Comparison of ENCODE assay signal across 8 cellular contexts in the genomic region with DNA sequence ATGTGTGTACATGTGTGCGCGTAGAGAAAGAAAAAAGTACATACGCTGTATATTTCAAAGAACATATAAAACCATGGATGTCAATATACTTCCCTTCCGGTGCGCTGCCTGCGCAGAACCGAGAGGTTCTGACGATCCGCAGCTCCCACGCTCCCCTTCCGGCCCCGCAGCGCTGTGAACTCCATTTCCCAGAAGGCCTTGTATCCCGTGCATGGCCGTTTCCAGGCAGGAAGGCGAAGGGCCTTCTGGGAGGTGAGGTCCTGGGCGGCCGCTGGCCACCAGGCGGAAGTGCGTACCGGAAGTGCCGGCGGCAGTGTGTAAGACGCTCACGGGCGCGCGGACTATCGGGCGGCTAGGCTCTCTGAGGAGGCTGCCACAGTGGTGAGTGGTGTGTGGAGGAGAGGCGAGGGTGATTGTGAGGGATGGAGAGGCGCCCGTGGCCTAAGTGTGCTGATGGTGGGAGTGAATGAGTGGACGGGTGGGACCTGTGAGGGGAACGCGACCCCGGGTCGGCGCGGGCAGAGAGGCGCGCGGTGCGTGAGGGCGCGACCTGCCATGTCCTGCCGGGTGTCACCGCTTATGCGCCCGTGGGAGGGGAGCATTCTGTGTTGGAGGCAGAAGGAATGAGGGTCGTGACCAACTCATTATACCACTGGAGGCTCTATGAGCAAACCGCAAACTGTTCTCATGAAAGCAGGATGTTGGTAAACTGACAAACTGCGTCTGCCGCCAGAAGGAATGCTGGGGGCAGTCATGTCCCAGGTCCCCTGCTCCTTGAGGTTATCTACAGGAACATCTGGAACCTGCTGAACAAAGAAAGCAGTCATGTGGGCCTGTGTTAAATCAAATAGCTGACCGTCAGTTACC. TPM values are rescaled to one million over a fixed set of nuclear protein-coding genes. Genes with fewer than 3 reads are reported as not detected.
DNase-seq lines count a peak whose midpoint lies in the region; ATAC-seq, FAIRE-seq and TF ChIP-seq lines count a peak whose summit lies in the region.

ERVK3-1 (plus strand) TSS at position 313 of the 867 bp plus-strand sequence. CDS start 6,792 bp downstream, outside the sequence.

- H3K4me3 Mint-ChIP-seq in T-cell: peak within 1 kb of the TSS; percentile 96 to 99 (median 98)

- CTCF ChIA-PET in T-cell (lab: Charles Lee): interaction anchor here in 1 of 2 donors (1.0 kb wide), 1 partner anchor 22 kb away, joined by 3 read pairs; the partner anchor contains the start of gene ZSCAN22

- POLR2A ChIA-PET in T-cell (lab: Charles Lee): interaction anchor here in 1 of 2 donors (0.7 to 1.0 kb wide), 2 partner anchors 21 to 103 kb away, joined by 3 read pairs; partner anchors contain the start of genes ZNF584 and ZSCAN22

- peak within 1 kb of the TSS; percentile 50 to 94 (median 82) for H3K4me3 ChIP-seq in heart left ventricle
- peak within 1 kb of the TSS; percentile 91 for H3K4me3 ChIP-seq in upper lobe of right lung

- TF ChIP-seq CTCF in heart left ventricle (IDR thresholded peaks at IDR 0.05) (peak in 6 of 12 donors; percentile 10 to 38 (median 16)), upper lobe of right lung (IDR thresholded peaks at IDR 0.05) (no peak)

- H3K27ac ChIP-seq in adipose tissue (ENCODE audit: low read depth, low read length) (peak within 1 kb of the TSS; percentile 30), heart left ventricle (peak within 1 kb of the TSS; percentile 76 to 94 (median 88)), upper lobe of right lung (peak within 1 kb of the TSS; percentile 95)

- peaks cover 0 to 57% (median 44%) of the 10 kb centered on the region in 9 donors for H3K36me3 ChIP-seq in heart left ventricle
- H3K36me3 ChIP-seq in upper lobe of right lung: peaks cover 36% of the 10 kb centered on the region

- intact Hi-C loops in heart left ventricle (cut with DNase I) (loop anchor here in 7 of 10 donors (2.0 to 5.0 kb wide), 4 partner anchors 26 to 123 kb away; partner anchors contain the start of genes ZNF274 (in 4 of the 7), ZNF544 (in 4 of the 7) and ZNF8 (in 2 of the 7)), posterior vena cava (cut with DNase I) (no loop called here), upper lobe of right lung (cut with DNase I) (no loop called here)

- FAIRE-seq in GM12891 (lab: Jason Lieb, UNC): peak; percentile 99

- peaks cover 61% of the 10 kb centered on the region for H3K36me3 Mint-ChIP-seq in T-cell

- DNase-seq in GM12891 (ENCODE audit: insufficient read length, low spot score) (peak; percentile 95), NCI-H1436 treated with DMSO at 0.1 percent for 48 hours (lab: John Stamatoyannopoulos, UW) (peak; percentile 76), T-cell (peak; percentile 79 to 98 (median 94)), heart left ventricle (peak; percentile 96 to 98 (median 98)), posterior vena cava (ENCODE audit: low spot score) (peak; percentile 99), upper lobe of right lung (peak; percentile 98)

- peaks cover 52 to 55% (median 52%) of the 10 kb centered on the region in 3 donors for H3K4me1 Mint-ChIP-seq in T-cell

- peak; percentile 98 for TF ChIP-seq POLR2A in GM12891 (IDR thresholded peaks at IDR 0.05; ENCODE audit: low read depth, low read length)
- TF ChIP-seq POLR2A in heart left ventricle (IDR thresholded peaks at IDR 0.05): peak; percentile 7 to 87

- no peaks in the 10 kb centered on the region for H3K9me3 Mint-ChIP-seq in T-cell

- no peaks in the 10 kb centered on the region for H3K27me3 Mint-ChIP-seq in T-cell

- H3K27ac Mint-ChIP-seq in T-cell: peak within 1 kb of the TSS; percentile 95 to 97

- ATAC-seq in HG02840 (IDR thresholded peaks at IDR 0.05; ENCODE audit: low FRiP score, unreplicated experiment) (peak; percentile 97), T-cell (replicated peaks in 1 of 4) (peak; percentile 97 to 99 (median 98)), heart left ventricle (peak; percentile 99 to 100 (median 100)), upper lobe of right lung (peak; percentile 100)

- H3K4me1 ChIP-seq in heart left ventricle: peaks cover 0 to 23% (median 13%) of the 10 kb centered on the region in 12 donors
- peaks cover 20% of the 10 kb centered on the region for H3K4me1 ChIP-seq in upper lobe of right lung

- 0 to 1% (median 1%) methylated on average over 55 of the region's 55 CpGs for WGBS in adipose tissue, 3 donors
- WGBS in heart left ventricle, 4 donors: 1% methylated on average over 55 of the region's 55 CpGs

- H3K27me3 ChIP-seq in heart left ventricle: no peaks in the 10 kb centered on the region
- no peaks in the 10 kb centered on the region for H3K27me3 ChIP-seq in upper lobe of right lung

- H3K9me3 ChIP-seq in heart left ventricle: no peaks in the 10 kb centered on the region
- H3K9me3 ChIP-seq in upper lobe of right lung: no peaks in the 10 kb centered on the region

TF ChIP-seq in GM12891, 5 proteins besides CTCF, POLR2A, EP300 and RAD21:
- TF ChIP-seq SPI1 (IDR thresholded peaks at IDR 0.05; ENCODE audit: low read depth, low read length) (peak; percentile 72), POU2F2 (IDR thresholded peaks at IDR 0.05; ENCODE audit: low read depth, low read length) (peak; percentile 86; the same call in 1 of the 2 replicates), TAF1 (IDR thresholded peaks at IDR 0.05; ENCODE audit: low read depth, low read length) (peak; percentile 97), PAX5 (IDR thresholded peaks at IDR 0.05; ENCODE audit: insufficient read depth, low read length, severe bottlenecking) (peak; percentile 25), POLR2AphosphoS5 (IDR thresholded peaks at IDR 0.05; ENCODE audit: low read depth, low read length) (peak; percentile 97)

RNA-seq across cellular contexts. Expression of gene ERVK3-1, which starts in this region (rescaled TPM):
- polyA plus RNA-seq in GM12891 (2012; ENCODE audit: low read depth, missing spikeins): 47.6 TPM
- total RNA-seq in T-cell (100 to 1,000 TPM in 2 of 5 donors, 10 to 100 TPM in 3; 68.0 to 137 (median 81.9) TPM), heart left ventricle (10 to 100 TPM; 12.8 to 39.2 (median 20.3) TPM), posterior vena cava (10 to 100 TPM; 17.7 to 25.0 TPM), upper lobe of right lung (34.8 TPM)
- polyA plus RNA-seq in adipose tissue (10 to 100 TPM; 19.6 to 39.2 (median 25.0) TPM), heart left ventricle (10 to 100 TPM; 24.6 to 61.1 TPM)

Comparison
In these comparisons a context has a peak if more than half of its experiments do, and no peak if none do; other contexts are left out.
1. Peak in every context shown above with its lines: DNase-seq, ATAC-seq, H3K4me3 ChIP-seq and H3K27ac ChIP-seq.
2. H3K27ac ChIP-seq: peak in every context shown above with its lines; median percentile 95 in upper lobe of right lung; 88 in heart left ventricle; 30 in adipose tissue.
3. intact Hi-C loops: an anchor here in heart left ventricle (2.0 to 5.0 kb wide); none called in posterior vena cava and upper lobe of right lung.